21 cellular contexts compared by ENCODE assay signal in genomic region chr1:110067429-110067956, GRCh38. TPM values are rescaled to one million over a fixed set of nuclear protein-coding genes. Genes with fewer than 3 reads are reported as not detected.
A peak's percentile ranks its signal among the peaks of the same experiment; 100 is the strongest.
DNase-seq lines count a peak whose midpoint lies in the region; ATAC-seq and TF ChIP-seq lines count a peak whose summit lies in the region.
"Had no signal": no experiment of that assay in that cellular context is flagged by ENCODE, and none has a peak within 500 bp of the region (broad histone marks: within the 10 kb centered on the region; RNA-seq: fewer than 3 reads in every experiment).

No MANE protein-coding gene starts in this region.

- intact Hi-C loops in activated CD8-positive, alpha-beta T cell treated with anti-CD3 and anti-CD28 coated beads for 36 hours (cut with micrococcal nuclease) = no loop called here

- H3K9me3 Mint-ChIP-seq in activated T-helper 17 cell treated with anti-CD3 and anti-CD28 coated beads, Interleukin-2, amount 50 U/mL, for 72 hours = no peaks in the 10 kb centered on the region
- no peaks in the 10 kb centered on the region for H3K9me3 Mint-ChIP-seq in progenitor cell of endocrine pancreas (ENCODE audit: low read depth)
- no peaks in the 10 kb centered on the region for H3K9me3 Mint-ChIP-seq in activated CD8-positive, alpha-beta T cell treated with anti-CD3 and anti-CD28 coated beads for 36 hours

- H3K27ac ChIP-seq in iPS-20b (ENCODE audit: low read length) = no peak overlapping the region
- H3K27ac ChIP-seq: ascending aorta, gastrocnemius medialis, SJCRH30, stomach had no signal

- H3K36me3 Mint-ChIP-seq in activated T-helper 17 cell treated with anti-CD3 and anti-CD28 coated beads, Interleukin-2, amount 50 U/mL, for 72 hours (ENCODE audit: low read depth) = peaks cover 7% of the 10 kb centered on the region
- H3K36me3 Mint-ChIP-seq in progenitor cell of endocrine pancreas (ENCODE audit: insufficient read depth) = peaks cover 2% of the 10 kb centered on the region
- no peaks in the 10 kb centered on the region for H3K36me3 Mint-ChIP-seq in activated CD8-positive, alpha-beta T cell treated with anti-CD3 and anti-CD28 coated beads for 36 hours (ENCODE audit: low read depth)

- no peaks in the 10 kb centered on the region; the same call in 1 of the 2 replicates for H3K9me3 ChIP-seq in iPS-20b (ENCODE audit: insufficient read depth, low read depth, low read length)
- H3K9me3 ChIP-seq: ascending aorta, gastrocnemius medialis, SJCRH30 had no signal

- ATAC-seq in activated T-helper 17 cell treated with anti-CD3 and anti-CD28 coated beads, Interleukin-2, amount 50 U/mL, for 72 hours (replicated peaks) = no peak
- no peak for ATAC-seq in activated CD8-positive, alpha-beta T cell treated with anti-CD3 and anti-CD28 coated beads for 36 hours
- no peak for ATAC-seq in HG03139 (IDR thresholded peaks at IDR 0.05; ENCODE audit: unreplicated experiment)
- ATAC-seq: gastrocnemius medialis had no signal

- CTCF ChIA-PET in activated CD8-positive, alpha-beta T cell treated with anti-CD3 and anti-CD28 coated beads for 36 hours (lab: Charles Lee) = interaction anchor here (1.9 to 11.0 kb wide), 2 partner anchors 18 to 21 kb away, joined by 6 to 163 read pairs; no protein-coding TSS in a partner anchor

- peaks cover 80% of the 10 kb centered on the region for H3K27me3 ChIP-seq in H7 (ENCODE audit: control insufficient read depth, insufficient read depth, low read length)
- H3K27me3 ChIP-seq in iPS-20b (ENCODE audit: insufficient read depth, low read length) = peaks cover 94% of the 10 kb centered on the region

- H3K27ac Mint-ChIP-seq in activated T-helper 17 cell treated with anti-CD3 and anti-CD28 coated beads, Interleukin-2, amount 50 U/mL, for 72 hours = no peak overlapping the region
- H3K27ac Mint-ChIP-seq in progenitor cell of endocrine pancreas = peak overlapping the region; percentile 83
- H3K27ac Mint-ChIP-seq in activated CD8-positive, alpha-beta T cell treated with anti-CD3 and anti-CD28 coated beads for 36 hours = no peak overlapping the region

- peak overlapping the region; percentile 34 for H3K4me3 Mint-ChIP-seq in activated T-helper 17 cell treated with anti-CD3 and anti-CD28 coated beads, Interleukin-2, amount 50 U/mL, for 72 hours
- H3K4me3 Mint-ChIP-seq in progenitor cell of endocrine pancreas (ENCODE audit: low read depth) = peak overlapping the region; percentile 55
- no peak overlapping the region for H3K4me3 Mint-ChIP-seq in activated CD8-positive, alpha-beta T cell treated with anti-CD3 and anti-CD28 coated beads for 36 hours

- no peaks in the 10 kb centered on the region; the same call in 1 of the 2 replicates for H3K4me1 ChIP-seq in iPS-20b (ENCODE audit: insufficient read depth, low read length)
- H3K4me1 ChIP-seq: SJCRH30 had no signal

- DNase-seq in H7 = peak; percentile 82
- DNase-seq in progenitor cell of endocrine pancreas (ENCODE audit: low spot score, unreplicated experiment) = no peak
- DNase-seq in activated CD8-positive, alpha-beta T cell treated with anti-CD3 and anti-CD28 coated beads for 36 hours = no peak
- DNase-seq in NCI-H146 treated with DMSO at 0.1 percent for 48 hours (lab: John Stamatoyannopoulos, UW; ENCODE audit: unreplicated experiment) = no peak
- DNase-seq in OCI-M1 (lab: John Stamatoyannopoulos, UW) = no peak
- DNase-seq: activated naive CD4-positive, alpha-beta T cell treated with Interleukin-2 at 50 U/mL for 16 hours; COR-L47; gastrocnemius medialis; NCI-H2029 treated with DMSO at 0.1 percent for 48 hours; NCI-H510A treated with DMSO at 0.1 percent for 48 hours; right cardiac atrium; SJCRH30; stomach had no signal

- H3K27me3 Mint-ChIP-seq in activated T-helper 17 cell treated with anti-CD3 and anti-CD28 coated beads, Interleukin-2, amount 50 U/mL, for 72 hours = peaks cover 30% of the 10 kb centered on the region
- peaks cover 78% of the 10 kb centered on the region for H3K27me3 Mint-ChIP-seq in progenitor cell of endocrine pancreas
- peaks cover 51% of the 10 kb centered on the region for H3K27me3 Mint-ChIP-seq in activated CD8-positive, alpha-beta T cell treated with anti-CD3 and anti-CD28 coated beads for 36 hours

- no peaks in the 10 kb centered on the region for H3K36me3 ChIP-seq in H7 (replicated peaks; ENCODE audit: control insufficient read depth, insufficient read depth, low read length)
- H3K36me3 ChIP-seq in iPS-20b (ENCODE audit: insufficient read depth, low read depth, low read length) = no peaks in the 10 kb centered on the region
- H3K36me3 ChIP-seq: ascending aorta, gastrocnemius medialis, SJCRH30, stomach had no signal

- TF ChIP-seq CTCF in progenitor cell of endocrine pancreas (IDR thresholded peaks at IDR 0.05; ENCODE audit: unreplicated experiment) = no peak
- TF ChIP-seq CTCF in activated CD8-positive, alpha-beta T cell treated with anti-CD3 and anti-CD28 coated beads for 36 hours (IDR thresholded peaks at IDR 0.05) = no peak

- POLR2A ChIA-PET in activated CD8-positive, alpha-beta T cell treated with anti-CD3 and anti-CD28 coated beads for 36 hours (lab: Charles Lee) = interaction anchor here (1.2 kb wide), 1 partner anchor 25 kb away, joined by 4 read pairs; no protein-coding TSS in a partner anchor

- peaks cover 6% of the 10 kb centered on the region for H3K4me1 Mint-ChIP-seq in activated T-helper 17 cell treated with anti-CD3 and anti-CD28 coated beads, Interleukin-2, amount 50 U/mL, for 72 hours
- peaks cover 7% of the 10 kb centered on the region for H3K4me1 Mint-ChIP-seq in progenitor cell of endocrine pancreas (ENCODE audit: low read depth)
- peaks cover 12% of the 10 kb centered on the region for H3K4me1 Mint-ChIP-seq in activated CD8-positive, alpha-beta T cell treated with anti-CD3 and anti-CD28 coated beads for 36 hours (ENCODE audit: low read depth)

- H3K4me3 ChIP-seq in H7 (ENCODE audit: insufficient read depth, low read depth, low read length) (peak overlapping the region; percentile 26; the same call in 1 of the 2 replicates), iPS-20b (ENCODE audit: low read length) (peak overlapping the region; percentile 54; the same call in 1 of the 2 replicates)
- H3K4me3 ChIP-seq: SJCRH30 had no signal

- no peak overlapping the region for H3K9ac ChIP-seq in iPS-20b (ENCODE audit: low read depth, low read length)

RNA-seq across cellular contexts. Expression of gene ALX3, which starts 3.0 kb away (rescaled TPM):
- total RNA-seq in H7 (2014; rRNA removed; shearing (Covaris generic)) = 0.35 TPM in 1 of 2 replicates, not detected in the other
- not detected for total RNA-seq in activated T-helper 17 cell treated with anti-CD3 and anti-CD28 coated beads, Interleukin-2, amount 50 U/mL, for 72 hours
- 2.8 and 3.7 TPM in 2 replicates for total RNA-seq in progenitor cell of endocrine pancreas
- total RNA-seq in activated CD8-positive, alpha-beta T cell treated with anti-CD3 and anti-CD28 coated beads for 36 hours = not detected
- total RNA-seq: ascending aorta, cerebellum, G401, gastrocnemius medialis, mesenteric fat pad, OCI-LY7, right cardiac atrium, SJCRH30, stomach had no signal

RNA-seq across cellular contexts. Expression of gene STRIP1, which starts 33.1 kb away (rescaled TPM):
- total RNA-seq in H7 (2014; rRNA removed; shearing (Covaris generic)) = 55.6 and 65.8 TPM in 2 replicates
- total RNA-seq in activated T-helper 17 cell treated with anti-CD3 and anti-CD28 coated beads, Interleukin-2, amount 50 U/mL, for 72 hours = 10 to 100 TPM; 21.4 to 31.1 TPM
- total RNA-seq in progenitor cell of endocrine pancreas = 79.1 and 86.4 TPM in 2 replicates
- total RNA-seq in activated CD8-positive, alpha-beta T cell treated with anti-CD3 and anti-CD28 coated beads for 36 hours = 10 to 100 TPM; 24.6 to 24.8 TPM

RNA-seq across cellular contexts. Expression of gene UBL4B, which starts 44.8 kb away (rescaled TPM):
- total RNA-seq in H7 (2014; rRNA removed; shearing (Covaris generic)) = not detected in 2 replicates
- not detected for total RNA-seq in activated T-helper 17 cell treated with anti-CD3 and anti-CD28 coated beads, Interleukin-2, amount 50 U/mL, for 72 hours
- total RNA-seq in progenitor cell of endocrine pancreas = 0.20 TPM in 1 of 2 replicates, not detected in the other
- total RNA-seq in activated CD8-positive, alpha-beta T cell treated with anti-CD3 and anti-CD28 coated beads for 36 hours = not detected
- total RNA-seq: ascending aorta, cerebellum, G401, mesenteric fat pad, OCI-LY7, right cardiac atrium, SJCRH30, stomach had no signal
